Comparison of ENCODE assay signal across 21 cellular contexts in genomic region chr19:29216021-29216420, GRCh38. TPM values are rescaled to one million over a fixed set of nuclear protein-coding genes. Genes with fewer than 3 reads are reported as not detected.
DNase-seq lines count a peak whose midpoint lies in the region; ATAC-seq lines count a peak whose summit lies in the region.
"Had no signal": no experiment of that assay in that cellular context is flagged by ENCODE, and none has a peak within 500 bp of the region (broad histone marks: within the 10 kb centered on the region; RNA-seq: fewer than 3 reads in every experiment).

No MANE protein-coding gene starts in this region.

- H3K27ac Mint-ChIP-seq in dendritic cell treated with granulocyte-macrophage colony-stimulating factor and Interleukin-4, amounts not matched to agents 40 ng/mL and 50 ng/mL, for 4 days: peak overlapping the region; percentile 40
- H3K27ac Mint-ChIP-seq in activated naive CD4-positive, alpha-beta T cell treated with anti-CD3 and anti-CD28 coated beads, Interleukin-2, amount 50 U/mL, for 72 hours: no peak overlapping the region
- no peak overlapping the region for H3K27ac Mint-ChIP-seq in naive thymus-derived CD4-positive, alpha-beta T cell
- H3K27ac Mint-ChIP-seq: CD14-positive monocyte, HFFc6 had no signal

- no peak overlapping the region for H2AK5ac ChIP-seq in trophoblast cell (ENCODE audit: low read length)

- no peak overlapping the region for H4K12ac ChIP-seq in trophoblast cell (ENCODE audit: low read depth, low read length)

- H4K8ac ChIP-seq in trophoblast cell (ENCODE audit: low read depth, low read length): no peak overlapping the region

- H3K9ac ChIP-seq in trophoblast cell (ENCODE audit: low read length): no peak overlapping the region
- H3K9ac ChIP-seq: BLaER1 had no signal

- no peak overlapping the region for H3K4me3 ChIP-seq in trophoblast cell (ENCODE audit: low read depth, low read length)
- no peak overlapping the region for H3K4me3 ChIP-seq in naive thymus-derived CD4-positive, alpha-beta T cell (ENCODE audit: low read length)
- H3K4me3 ChIP-seq: BLaER1 had no signal

- H3K18ac ChIP-seq in trophoblast cell (ENCODE audit: low read length): no peak overlapping the region

- POLR2A ChIA-PET in naive thymus-derived CD4-positive, alpha-beta T cell (lab: Charles Lee): no interaction called here

- H2BK5ac ChIP-seq in trophoblast cell (ENCODE audit: low read depth, low read length, poor library complexity): no peak overlapping the region

- H3K9me3 ChIP-seq in trophoblast cell (ENCODE audit: insufficient read depth, low read depth, low read length): no peaks in the 10 kb centered on the region
- no peaks in the 10 kb centered on the region for H3K9me3 ChIP-seq in naive thymus-derived CD4-positive, alpha-beta T cell (ENCODE audit: control insufficient read depth in 2 of 3, low read length in 3 of 3)

- peaks cover 15% of the 10 kb centered on the region for H3K36me3 Mint-ChIP-seq in dendritic cell treated with granulocyte-macrophage colony-stimulating factor and Interleukin-4, amounts not matched to agents 40 ng/mL and 50 ng/mL, for 4 days (ENCODE audit: low read depth)
- H3K36me3 Mint-ChIP-seq in activated naive CD4-positive, alpha-beta T cell treated with anti-CD3 and anti-CD28 coated beads, Interleukin-2, amount 50 U/mL, for 72 hours: peaks cover 15% of the 10 kb centered on the region in 2 donors
- peaks cover 13% of the 10 kb centered on the region for H3K36me3 Mint-ChIP-seq in activated T-cell treated with anti-CD3 and anti-CD28 coated beads, Interleukin-2, amount 50 U/mL, for 4 hours (ENCODE audit: insufficient read depth)
- H3K36me3 Mint-ChIP-seq in naive thymus-derived CD4-positive, alpha-beta T cell: peaks cover 4 to 15% (median 13%) of the 10 kb centered on the region in 5 donors

- H3K27ac ChIP-seq in trophoblast cell (ENCODE audit: low read depth, low read length): no peak overlapping the region
- no peak overlapping the region for H3K27ac ChIP-seq in naive thymus-derived CD4-positive, alpha-beta T cell (ENCODE audit: low read depth, low read length)
- H3K27ac ChIP-seq: BLaER1 had no signal

- peaks cover 3 to 8% of the 10 kb centered on the region in 2 experiments for H3K4me1 ChIP-seq in trophoblast cell (ENCODE audit: control insufficient read depth in 1 of 2, insufficient read depth in 2 of 2, low read length in 2 of 2)
- peaks cover 9 to 17% of the 10 kb centered on the region in 2 donors for H3K4me1 ChIP-seq in naive thymus-derived CD4-positive, alpha-beta T cell (ENCODE audit: control insufficient read depth in 2 of 2, insufficient read depth in 2 of 2, low read length in 2 of 2)

- peaks cover 13% of the 10 kb centered on the region for H3K79me2 ChIP-seq in trophoblast cell (ENCODE audit: control insufficient read depth, insufficient read depth, low read length, poor library complexity)

- no peak overlapping the region for H2AFZ ChIP-seq in trophoblast cell (ENCODE audit: insufficient read depth, low read length, poor library complexity)

- no CpG with 5 or more reads among the region's 4 CpGs for WGBS in trophoblast cell (ENCODE audit: extremely low coverage, insufficient coverage, insufficient read length)

- H3K9me3 Mint-ChIP-seq in dendritic cell treated with granulocyte-macrophage colony-stimulating factor and Interleukin-4, amounts not matched to agents 40 ng/mL and 50 ng/mL, for 4 days: peaks cover 6% of the 10 kb centered on the region
- H3K9me3 Mint-ChIP-seq in activated naive CD4-positive, alpha-beta T cell treated with anti-CD3 and anti-CD28 coated beads, Interleukin-2, amount 50 U/mL, for 72 hours: peaks cover 4 to 5% of the 10 kb centered on the region in 2 donors
- peaks cover 4% of the 10 kb centered on the region for H3K9me3 Mint-ChIP-seq in activated T-cell treated with anti-CD3 and anti-CD28 coated beads, Interleukin-2, amount 50 U/mL, for 4 hours
- H3K9me3 Mint-ChIP-seq in naive thymus-derived CD4-positive, alpha-beta T cell: peaks cover 0 to 7% (median 3%) of the 10 kb centered on the region in 11 donors

- ATAC-seq in activated naive CD4-positive, alpha-beta T cell treated with anti-CD3 and anti-CD28 coated beads, Interleukin-2, amount 50 U/mL, for 72 hours: no peak
- ATAC-seq in activated T-cell treated with anti-CD3 and anti-CD28 coated beads, Interleukin-2, amount 50 U/mL, for 4 hours: no peak
- ATAC-seq in naive thymus-derived CD4-positive, alpha-beta T cell: no peak
- ATAC-seq in HG03432 (IDR thresholded peaks at IDR 0.05; ENCODE audit: unreplicated experiment): no peak
- ATAC-seq: HCT116 had no signal

- no peak overlapping the region for H3K4me2 ChIP-seq in trophoblast cell (ENCODE audit: low read length)
- H3K4me2 ChIP-seq: BLaER1 had no signal

- CTCF ChIA-PET in naive thymus-derived CD4-positive, alpha-beta T cell (lab: Charles Lee): no interaction called here

- intact Hi-C loops in dendritic cell treated with granulocyte-macrophage colony-stimulating factor and Interleukin-4, amounts not matched to agents 40 ng/mL and 50 ng/mL, for 4 days (cut with micrococcal nuclease): no loop called here
- intact Hi-C loops in naive thymus-derived CD4-positive, alpha-beta T cell (cut with micrococcal nuclease): no loop called here

- peaks cover 21% of the 10 kb centered on the region for H3K4me1 Mint-ChIP-seq in dendritic cell treated with granulocyte-macrophage colony-stimulating factor and Interleukin-4, amounts not matched to agents 40 ng/mL and 50 ng/mL, for 4 days (ENCODE audit: low read depth)
- peaks cover 19% of the 10 kb centered on the region for H3K4me1 Mint-ChIP-seq in activated T-cell treated with anti-CD3 and anti-CD28 coated beads, Interleukin-2, amount 50 U/mL, for 4 hours (ENCODE audit: low read depth)
- H3K4me1 Mint-ChIP-seq in naive thymus-derived CD4-positive, alpha-beta T cell: peaks cover 13 to 28% (median 21%) of the 10 kb centered on the region in 7 donors

- no peak overlapping the region for H3K23ac ChIP-seq in trophoblast cell (ENCODE audit: low read length)

- peaks cover 13% of the 10 kb centered on the region for H3K27me3 Mint-ChIP-seq in dendritic cell treated with granulocyte-macrophage colony-stimulating factor and Interleukin-4, amounts not matched to agents 40 ng/mL and 50 ng/mL, for 4 days
- peaks cover 16% of the 10 kb centered on the region for H3K27me3 Mint-ChIP-seq in activated T-cell treated with anti-CD3 and anti-CD28 coated beads, Interleukin-2, amount 50 U/mL, for 4 hours (ENCODE audit: low read depth)
- peaks cover 10 to 20% (median 15%) of the 10 kb centered on the region in 5 donors for H3K27me3 Mint-ChIP-seq in naive thymus-derived CD4-positive, alpha-beta T cell

- H3K27me3 ChIP-seq in trophoblast cell (ENCODE audit: insufficient read depth, low read length): no peaks in the 10 kb centered on the region
- H3K27me3 ChIP-seq in naive thymus-derived CD4-positive, alpha-beta T cell (ENCODE audit: control insufficient read depth in 2 of 2, insufficient read depth in 2 of 2, low read length in 2 of 2): no peaks in the 10 kb centered on the region
- H3K27me3 ChIP-seq: BLaER1 had no signal

- H3K14ac ChIP-seq in trophoblast cell (ENCODE audit: low read length): no peak overlapping the region

- no peak overlapping the region for H4K91ac ChIP-seq in trophoblast cell (ENCODE audit: low read depth, low read length)

- no peak overlapping the region for H2BK12ac ChIP-seq in trophoblast cell (ENCODE audit: low read length)

- H3K79me1 ChIP-seq in trophoblast cell (ENCODE audit: low read length): peaks cover 4% of the 10 kb centered on the region

- DNase-seq in LHCN-M2 (ENCODE audit: low read depth) (peak; percentile 9), left kidney (ENCODE audit: low read depth, low spot score) (peak; percentile 29), trophoblast cell (peak; percentile 26 to 79)
- DNase-seq in activated naive CD4-positive, alpha-beta T cell treated with anti-CD3 and anti-CD28 coated beads, Interleukin-2, amount 50 U/mL, for 72 hours (ENCODE audit: low spot score in 2 of 2): no peak
- no peak for DNase-seq in activated T-cell treated with anti-CD3 and anti-CD28 coated beads, Interleukin-2, amount 50 U/mL, for 4 hours
- no peak for DNase-seq in naive thymus-derived CD4-positive, alpha-beta T cell
- DNase-seq: ACHN; AML-193; CD4-positive, alpha-beta memory T cell; DMS153; DMS79; GF-D8; GOT3; H7; HFFc6; IMR-90 had no signal

- no peak overlapping the region for H2BK120ac ChIP-seq in trophoblast cell (ENCODE audit: insufficient read depth, low read length, poor library complexity)

- no peak overlapping the region for H3K4me3 Mint-ChIP-seq in dendritic cell treated with granulocyte-macrophage colony-stimulating factor and Interleukin-4, amounts not matched to agents 40 ng/mL and 50 ng/mL, for 4 days
- H3K4me3 Mint-ChIP-seq in activated T-cell treated with anti-CD3 and anti-CD28 coated beads, Interleukin-2, amount 50 U/mL, for 4 hours: no peak overlapping the region
- no peak overlapping the region for H3K4me3 Mint-ChIP-seq in naive thymus-derived CD4-positive, alpha-beta T cell
- H3K4me3 Mint-ChIP-seq: CD14-positive monocyte; CD4-positive, alpha-beta memory T cell; HFFc6 had no signal

- no peaks in the 10 kb centered on the region for H3K36me3 ChIP-seq in trophoblast cell (ENCODE audit: control insufficient read depth in 1 of 2, insufficient read depth in 2 of 2, low read length in 2 of 2)
- H3K36me3 ChIP-seq in naive thymus-derived CD4-positive, alpha-beta T cell (ENCODE audit: control insufficient read depth in 2 of 3, insufficient read depth in 3 of 3, low read length in 3 of 3): peaks cover 0 to 4% (median 0%) of the 10 kb centered on the region in 3 experiments

- H3K4ac ChIP-seq in trophoblast cell (ENCODE audit: low read depth, low read length): no peak overlapping the region

RNA-seq across cellular contexts. Expression of gene UQCRFS1, which starts 3.1 kb away (rescaled TPM):
- total RNA-seq in LHCN-M2 (2014; rRNA removed): 34.5 and 47.6 TPM in 2 replicates
- polyA plus RNA-seq in LHCN-M2 (2012): 42.6 TPM
- 33.0 and 34.2 TPM in 2 replicates for polyA plus RNA-seq in trophoblast cell (2013)
- total RNA-seq in activated naive CD4-positive, alpha-beta T cell treated with anti-CD3 and anti-CD28 coated beads, Interleukin-2, amount 50 U/mL, for 72 hours: 10 to 100 TPM; 42.1 to 46.2 TPM
- total RNA-seq in activated T-cell treated with anti-CD3 and anti-CD28 coated beads, Interleukin-2, amount 50 U/mL, for 4 hours: 10 to 100 TPM; 45.8 to 57.6 (median 52.3) TPM
- 10 to 100 TPM; 16.1 to 28.3 (median 23.9) TPM for total RNA-seq in naive thymus-derived CD4-positive, alpha-beta T cell
- polyA plus RNA-seq in naive thymus-derived CD4-positive, alpha-beta T cell: 10 to 100 TPM; 65.9 to 77.2 TPM

Comparison
In these comparisons a context has a peak if more than half of its experiments do, and no peak if none do; other contexts are left out.
1. DNase-seq: peak in LHCN-M2 (single experiment), left kidney (single experiment) and trophoblast cell (2 of 2); none in activated naive CD4-positive, alpha-beta T cell treated with anti-CD3 and anti-CD28 coated beads, Interleukin-2, amount 50 U/mL, for 72 hours (0 of 2), activated T-cell treated with anti-CD3 and anti-CD28 coated beads, Interleukin-2, amount 50 U/mL, for 4 hours (single experiment) and naive thymus-derived CD4-positive, alpha-beta T cell (0 of 9).